Comparison of ENCODE assay signal across 26 cellular contexts in genomic region chr6:39913391-39913916, GRCh38.
"Had no signal": no experiment of that assay in that cellular context is flagged by ENCODE, and none has a peak within 500 bp of the region (broad histone marks: within the 10 kb centered on the region; RNA-seq: fewer than 3 reads in every experiment).

No MANE protein-coding gene starts in this region.

- H3K27ac ChIP-seq: epithelial cell of prostate, esophagus squamous epithelium, gastrocnemius medialis, heart right ventricle, left lung, lower lobe of right lung had no signal

- H3K9me3 ChIP-seq: esophagus squamous epithelium, gastrocnemius medialis, heart right ventricle, left lung, lower lobe of right lung had no signal

- ATAC-seq: effector memory CD8-positive, alpha-beta T cell; esophagus mucosa; gastrocnemius medialis; left cardiac atrium; left lung; left ventricle myocardium superior; lower lobe of right lung had no signal

- H3K4me1 ChIP-seq: esophagus squamous epithelium, gastrocnemius medialis, heart right ventricle, left lung, lower lobe of right lung had no signal

- H3K4me3 ChIP-seq: esophagus squamous epithelium, gastrocnemius medialis, heart right ventricle, left lung, lower lobe of right lung had no signal

- FAIRE-seq: colon, endometrium, islet of Langerhans, keratinocyte had no signal

- H3K27me3 ChIP-seq: esophagus squamous epithelium, gastrocnemius medialis, heart right ventricle, left lung had no signal

- DNase-seq: cerebellar nuclear complex; cortex of kidney; effector CD8-positive, alpha-beta T cell; effector memory CD8-positive, alpha-beta T cell; endodermal cell; erythroblast; esophagus squamous epithelium; foreskin fibroblast; foreskin melanocyte; gastrocnemius medialis; glutamatergic neuron; head of caudate nucleus; heart right ventricle; hippocampal formation; left cardiac atrium; left lung; left ventricle myocardium superior; lower lobe of right lung; mesenchymal stem cell; midbrain had no signal
